Comparison of ENCODE assay signal across 1 cellular context in the genomic region with DNA sequence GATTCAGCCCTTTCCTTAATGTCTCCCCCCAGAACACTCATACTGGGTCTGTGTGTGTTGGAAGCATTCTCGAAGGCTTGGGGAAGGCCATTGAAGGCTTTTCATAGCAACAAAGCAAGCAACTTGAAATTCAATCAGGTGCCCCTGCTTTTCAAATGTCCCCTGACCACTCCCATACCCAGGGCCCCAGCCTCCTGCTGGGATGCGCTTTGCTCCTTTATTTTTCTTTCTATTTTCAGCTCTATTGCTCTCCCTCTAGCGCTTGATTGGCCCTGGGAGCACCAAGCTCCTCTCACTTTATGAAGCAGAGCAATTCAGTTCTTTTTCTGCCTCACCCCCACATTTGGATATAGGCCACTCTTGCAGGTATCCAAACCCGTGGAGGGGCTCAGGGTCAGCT.
TF ChIP-seq lines count a peak whose summit lies in the region.

No MANE protein-coding gene starts in this region.

TF ChIP-seq in WTC11, 78 proteins besides CTCF, POLR2A, EP300 and RAD21 (continued from another document):
- TF ChIP-seq, protein P1, sequence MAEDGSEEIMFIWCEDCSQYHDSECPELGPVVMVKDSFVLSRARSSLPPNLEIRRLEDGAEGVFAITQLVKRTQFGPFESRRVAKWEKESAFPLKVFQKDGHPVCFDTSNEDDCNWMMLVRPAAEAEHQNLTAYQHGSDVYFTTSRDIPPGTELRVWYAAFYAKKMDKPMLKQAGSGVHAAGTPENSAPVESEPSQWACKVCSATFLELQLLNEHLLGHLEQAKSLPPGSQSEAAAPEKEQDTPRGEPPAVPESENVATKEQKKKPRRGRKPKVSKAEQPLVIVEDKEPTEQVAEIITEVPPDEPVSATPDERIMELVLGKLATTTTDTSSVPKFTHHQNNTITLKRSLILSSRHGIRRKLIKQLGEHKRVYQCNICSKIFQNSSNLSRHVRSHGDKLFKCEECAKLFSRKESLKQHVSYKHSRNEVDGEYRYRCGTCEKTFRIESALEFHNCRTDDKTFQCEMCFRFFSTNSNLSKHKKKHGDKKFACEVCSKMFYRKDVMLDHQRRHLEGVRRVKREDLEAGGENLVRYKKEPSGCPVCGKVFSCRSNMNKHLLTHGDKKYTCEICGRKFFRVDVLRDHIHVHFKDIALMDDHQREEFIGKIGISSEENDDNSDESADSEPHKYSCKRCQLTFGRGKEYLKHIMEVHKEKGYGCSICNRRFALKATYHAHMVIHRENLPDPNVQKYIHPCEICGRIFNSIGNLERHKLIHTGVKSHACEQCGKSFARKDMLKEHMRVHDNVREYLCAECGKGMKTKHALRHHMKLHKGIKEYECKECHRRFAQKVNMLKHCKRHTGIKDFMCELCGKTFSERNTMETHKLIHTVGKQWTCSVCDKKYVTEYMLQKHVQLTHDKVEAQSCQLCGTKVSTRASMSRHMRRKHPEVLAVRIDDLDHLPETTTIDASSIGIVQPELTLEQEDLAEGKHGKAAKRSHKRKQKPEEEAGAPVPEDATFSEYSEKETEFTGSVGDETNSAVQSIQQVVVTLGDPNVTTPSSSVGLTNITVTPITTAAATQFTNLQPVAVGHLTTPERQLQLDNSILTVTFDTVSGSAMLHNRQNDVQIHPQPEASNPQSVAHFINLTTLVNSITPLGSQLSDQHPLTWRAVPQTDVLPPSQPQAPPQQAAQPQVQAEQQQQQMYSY (CRISPR knock-in tag; IDR thresholded peaks at IDR 0.05) = no peak
TF ChIP-seq in WTC11: peak in this region for 0.
